Comparison of ENCODE assay signal across 1 cellular context in the genomic region with DNA sequence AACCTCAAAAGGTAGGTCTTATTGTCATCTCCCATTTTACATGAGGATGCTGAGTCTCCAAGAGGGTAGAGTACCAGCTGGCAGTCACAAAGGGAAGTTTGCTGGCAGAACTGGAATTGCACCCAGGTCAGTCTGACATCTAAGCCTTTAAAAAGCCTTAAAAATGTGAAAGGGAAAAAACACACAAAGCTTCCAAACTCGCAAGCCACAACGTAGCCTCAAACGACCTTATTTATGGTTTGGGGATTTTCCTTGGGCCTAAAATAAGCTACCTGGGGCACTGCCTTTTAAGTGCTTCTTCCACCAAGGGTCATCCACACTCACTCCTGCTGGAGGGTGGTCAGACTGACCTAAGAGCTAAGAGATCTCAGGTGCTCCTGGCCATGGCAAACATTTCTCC.
TF ChIP-seq lines count a peak whose summit lies in the region.

No MANE protein-coding gene starts in this region.

TF ChIP-seq in GM23338, 12 proteins besides CTCF, POLR2A, EP300 and RAD21 (continued from another document):
- TF ChIP-seq POLR2AphosphoS5 (IDR thresholded peaks at IDR 0.05; ENCODE audit: low read depth) (no peak), REST (IDR thresholded peaks at IDR 0.05; ENCODE audit: unreplicated experiment) (no peak), JUNB (IDR thresholded peaks at IDR 0.05; ENCODE audit: unreplicated experiment) (no peak), ZNF114 (CRISPR knock-in tag; IDR thresholded peaks at IDR 0.05) (no peak), EZH2phosphoT487 (IDR thresholded peaks at IDR 0.05; ENCODE audit: unreplicated experiment) (no peak), CREB1 (CRISPR knock-in tag; IDR thresholded peaks at IDR 0.05; ENCODE audit: low read depth) (no peak), ETS1 (IDR thresholded peaks at IDR 0.05) (no peak), NANOG (IDR thresholded peaks at IDR 0.05; ENCODE audit: borderline replicate concordance) (no peak), ZNF331 (CRISPR knock-in tag; IDR thresholded peaks at IDR 0.05; ENCODE audit: low read depth) (no peak)
- TF ChIP-seq, protein P1, sequence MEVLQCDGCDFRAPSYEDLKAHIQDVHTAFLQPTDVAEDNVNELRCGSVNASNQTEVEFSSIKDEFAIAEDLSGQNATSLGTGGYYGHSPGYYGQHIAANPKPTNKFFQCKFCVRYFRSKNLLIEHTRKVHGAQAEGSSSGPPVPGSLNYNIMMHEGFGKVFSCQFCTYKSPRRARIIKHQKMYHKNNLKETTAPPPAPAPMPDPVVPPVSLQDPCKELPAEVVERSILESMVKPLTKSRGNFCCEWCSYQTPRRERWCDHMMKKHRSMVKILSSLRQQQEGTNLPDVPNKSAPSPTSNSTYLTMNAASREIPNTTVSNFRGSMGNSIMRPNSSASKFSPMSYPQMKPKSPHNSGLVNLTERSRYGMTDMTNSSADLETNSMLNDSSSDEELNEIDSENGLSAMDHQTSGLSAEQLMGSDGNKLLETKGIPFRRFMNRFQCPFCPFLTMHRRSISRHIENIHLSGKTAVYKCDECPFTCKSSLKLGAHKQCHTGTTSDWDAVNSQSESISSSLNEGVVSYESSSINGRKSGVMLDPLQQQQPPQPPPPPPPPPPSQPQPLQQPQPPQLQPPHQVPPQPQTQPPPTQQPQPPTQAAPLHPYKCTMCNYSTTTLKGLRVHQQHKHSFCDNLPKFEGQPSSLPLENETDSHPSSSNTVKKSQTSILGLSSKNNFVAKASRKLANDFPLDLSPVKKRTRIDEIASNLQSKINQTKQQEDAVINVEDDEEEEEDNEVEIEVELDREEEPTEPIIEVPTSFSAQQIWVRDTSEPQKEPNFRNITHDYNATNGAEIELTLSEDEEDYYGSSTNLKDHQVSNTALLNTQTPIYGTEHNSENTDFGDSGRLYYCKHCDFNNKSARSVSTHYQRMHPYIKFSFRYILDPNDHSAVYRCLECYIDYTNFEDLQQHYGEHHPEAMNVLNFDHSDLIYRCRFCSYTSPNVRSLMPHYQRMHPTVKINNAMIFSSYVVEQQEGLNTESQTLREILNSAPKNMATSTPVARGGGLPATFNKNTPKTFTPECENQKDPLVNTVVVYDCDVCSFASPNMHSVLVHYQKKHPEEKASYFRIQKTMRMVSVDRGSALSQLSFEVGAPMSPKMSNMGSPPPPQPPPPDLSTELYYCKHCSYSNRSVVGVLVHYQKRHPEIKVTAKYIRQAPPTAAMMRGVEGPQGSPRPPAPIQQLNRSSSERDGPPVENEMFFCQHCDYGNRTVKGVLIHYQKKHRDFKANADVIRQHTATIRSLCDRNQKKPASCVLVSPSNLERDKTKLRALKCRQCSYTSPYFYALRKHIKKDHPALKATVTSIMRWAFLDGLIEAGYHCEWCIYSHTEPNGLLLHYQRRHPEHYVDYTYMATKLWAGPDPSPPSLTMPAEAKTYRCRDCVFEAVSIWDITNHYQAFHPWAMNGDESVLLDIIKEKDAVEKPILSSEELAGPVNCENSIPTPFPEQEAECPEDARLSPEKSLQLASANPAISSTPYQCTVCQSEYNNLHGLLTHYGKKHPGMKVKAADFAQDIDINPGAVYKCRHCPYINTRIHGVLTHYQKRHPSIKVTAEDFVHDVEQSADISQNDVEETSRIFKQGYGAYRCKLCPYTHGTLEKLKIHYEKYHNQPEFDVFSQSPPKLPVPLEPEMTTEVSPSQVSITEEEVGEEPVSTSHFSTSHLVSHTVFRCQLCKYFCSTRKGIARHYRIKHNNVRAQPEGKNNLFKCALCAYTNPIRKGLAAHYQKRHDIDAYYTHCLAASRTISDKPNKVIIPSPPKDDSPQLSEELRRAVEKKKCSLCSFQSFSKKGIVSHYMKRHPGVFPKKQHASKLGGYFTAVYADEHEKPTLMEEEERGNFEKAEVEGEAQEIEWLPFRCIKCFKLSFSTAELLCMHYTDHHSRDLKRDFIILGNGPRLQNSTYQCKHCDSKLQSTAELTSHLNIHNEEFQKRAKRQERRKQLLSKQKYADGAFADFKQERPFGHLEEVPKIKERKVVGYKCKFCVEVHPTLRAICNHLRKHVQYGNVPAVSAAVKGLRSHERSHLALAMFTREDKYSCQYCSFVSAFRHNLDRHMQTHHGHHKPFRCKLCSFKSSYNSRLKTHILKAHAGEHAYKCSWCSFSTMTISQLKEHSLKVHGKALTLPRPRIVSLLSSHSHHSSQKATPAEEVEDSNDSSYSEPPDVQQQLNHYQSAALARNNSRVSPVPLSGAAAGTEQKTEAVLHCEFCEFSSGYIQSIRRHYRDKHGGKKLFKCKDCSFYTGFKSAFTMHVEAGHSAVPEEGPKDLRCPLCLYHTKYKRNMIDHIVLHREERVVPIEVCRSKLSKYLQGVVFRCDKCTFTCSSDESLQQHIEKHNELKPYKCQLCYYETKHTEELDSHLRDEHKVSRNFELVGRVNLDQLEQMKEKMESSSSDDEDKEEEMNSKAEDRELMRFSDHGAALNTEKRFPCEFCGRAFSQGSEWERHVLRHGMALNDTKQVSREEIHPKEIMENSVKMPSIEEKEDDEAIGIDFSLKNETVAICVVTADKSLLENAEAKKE (CRISPR knock-in tag; IDR thresholded peaks at IDR 0.05): no peak
TF ChIP-seq in GM23338: peak in this region for 0.
